ENCODE assay signal across 8 cellular contexts in the genomic region with DNA sequence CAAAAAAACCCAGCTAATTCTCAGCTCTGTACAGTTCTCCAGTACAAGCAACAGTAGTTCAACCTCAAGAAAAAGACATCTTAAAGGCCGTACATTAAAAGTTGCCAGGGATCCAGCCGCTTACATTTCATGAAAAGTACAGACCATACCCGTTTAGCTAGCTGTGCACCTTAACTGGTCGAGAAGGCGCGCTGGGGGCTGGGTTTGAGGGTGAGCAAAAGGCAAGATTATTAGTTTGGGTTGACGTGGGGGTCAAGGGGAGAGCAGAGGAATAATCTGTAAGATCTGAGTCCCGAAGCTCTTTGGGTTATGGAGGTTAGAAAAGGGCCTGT. TPM values are rescaled to one million over a fixed set of nuclear protein-coding genes. Genes with fewer than 3 reads are reported as not detected.
DNase-seq lines count a peak whose midpoint lies in the region; ATAC-seq and TF ChIP-seq lines count a peak whose summit lies in the region.

No MANE protein-coding gene starts in this region.

- H3K27ac Mint-ChIP-seq in activated T-cell treated with anti-CD3 and anti-CD28 coated beads, Interleukin-2, amount 50 U/mL, for 24 hours = peak overlapping the region; percentile 98

- TF ChIP-seq EP300 in ovary (IDR thresholded peaks at IDR 0.05) (no peak), upper lobe of left lung (IDR thresholded peaks at IDR 0.05) (no peak)

- DNase-seq in NCI-H69 (lab: John Stamatoyannopoulos, UW) (peak; percentile 80), fibroblast of pulmonary artery (ENCODE audit: low read depth) (no peak), ovary (peak; percentile 48 to 66 (median 59)), upper lobe of left lung (peak in 1 of 2 donors; percentile 60), NCI-H1436 treated with DMSO at 0.1 percent for 48 hours (lab: John Stamatoyannopoulos, UW) (no peak)
- peak; percentile 69 for DNase-seq in activated T-cell treated with anti-CD3 and anti-CD28 coated beads, Interleukin-2, amount 50 U/mL, for 24 hours

- intact Hi-C loops in ovary (cut with DNase I) = no loop called here

- H3K27me3 Mint-ChIP-seq in activated T-cell treated with anti-CD3 and anti-CD28 coated beads, Interleukin-2, amount 50 U/mL, for 24 hours = no peaks in the 10 kb centered on the region

- H3K9me3 ChIP-seq in ovary (no peaks in the 10 kb centered on the region), upper lobe of left lung (no peaks in the 10 kb centered on the region)

- H3K27ac ChIP-seq in ovary = peak overlapping the region; percentile 82 to 91
- H3K27ac ChIP-seq in upper lobe of left lung = peak overlapping the region; percentile 95 to 98 (median 96)

- TF ChIP-seq CTCF in fibroblast of pulmonary artery (IDR thresholded peaks at IDR 0.05; ENCODE audit: low read length, missing control alignments) (no peak), ovary (IDR thresholded peaks at IDR 0.05) (no peak), upper lobe of left lung (IDR thresholded peaks at IDR 0.05) (no peak)

- peak overlapping the region; percentile 67 for H3K4me3 ChIP-seq in fibroblast of pulmonary artery (replicated peaks; ENCODE audit: low read depth, low read length)
- H3K4me3 ChIP-seq in ovary = peak overlapping the region; percentile 93
- peak overlapping the region; percentile 44 to 97 (median 90) for H3K4me3 ChIP-seq in upper lobe of left lung

- H3K4me1 ChIP-seq in ovary (ENCODE audit: insufficient read depth) = peaks cover 2% of the 10 kb centered on the region
- H3K4me1 ChIP-seq in upper lobe of left lung = peaks cover 22 to 35% (median 30%) of the 10 kb centered on the region in 4 donors

- 0 to 1% (median 0%) methylated on average over 8 of the region's 8 CpGs for WGBS in ovary, 3 donors
- 0% methylated on average over 8 of the region's 8 CpGs for WGBS in upper lobe of left lung, 2 donors

- H3K4me1 Mint-ChIP-seq in activated T-cell treated with anti-CD3 and anti-CD28 coated beads, Interleukin-2, amount 50 U/mL, for 24 hours (ENCODE audit: low read depth) = peaks cover 29% of the 10 kb centered on the region

- ATAC-seq in GM18498 (IDR thresholded peaks at IDR 0.05; ENCODE audit: unreplicated experiment) (peak; percentile 20), HG02642 (IDR thresholded peaks at IDR 0.05; ENCODE audit: poor library complexity, unreplicated experiment) (peak; percentile 27), upper lobe of left lung (ENCODE audit: low FRiP score in 2 of 2) (peak; percentile 38 to 39)

- H3K36me3 Mint-ChIP-seq in activated T-cell treated with anti-CD3 and anti-CD28 coated beads, Interleukin-2, amount 50 U/mL, for 24 hours (ENCODE audit: low read depth) = peaks cover 19% of the 10 kb centered on the region

- no peak for TF ChIP-seq POLR2A in ovary (IDR thresholded peaks at IDR 0.05)
- TF ChIP-seq POLR2A in upper lobe of left lung (IDR thresholded peaks at IDR 0.05) = no peak

- no peaks in the 10 kb centered on the region for H3K27me3 ChIP-seq in ovary
- H3K27me3 ChIP-seq in upper lobe of left lung = no peaks in the 10 kb centered on the region

- H3K4me3 Mint-ChIP-seq in activated T-cell treated with anti-CD3 and anti-CD28 coated beads, Interleukin-2, amount 50 U/mL, for 24 hours = peak overlapping the region; percentile 95

- no peaks in the 10 kb centered on the region for H3K9me3 Mint-ChIP-seq in activated T-cell treated with anti-CD3 and anti-CD28 coated beads, Interleukin-2, amount 50 U/mL, for 24 hours

- H3K36me3 ChIP-seq in ovary (no peaks in the 10 kb centered on the region), upper lobe of left lung (no peaks in the 10 kb centered on the region)

RNA-seq across cellular contexts. Expression of gene PKN2, which starts 0.6 kb away (rescaled TPM):
- total RNA-seq in ovary = 10 to 100 TPM; 36.5 to 58.9 (median 55.7) TPM
- 10 to 100 TPM; 17.8 to 24.8 TPM for polyA plus RNA-seq in ovary
- 100 to 1,000 TPM in 1 of 6 donors, 10 to 100 TPM in 5; 33.0 to 108 (median 37.6) TPM for total RNA-seq in upper lobe of left lung

Comparison
In these comparisons a context has a peak if more than half of its experiments do, and no peak if none do; other contexts are left out.
1. DNase-seq: peak in NCI-H69 (single experiment), activated T-cell treated with anti-CD3 and anti-CD28 coated beads, Interleukin-2, amount 50 U/mL, for 24 hours (single experiment) and ovary (5 of 5); none in fibroblast of pulmonary artery (single experiment) and NCI-H1436 treated with DMSO at 0.1 percent for 48 hours (single experiment).
2. Peak in every context shown above with its lines, with median percentiles within 50 percentile points of each other: ATAC-seq and H3K4me3 ChIP-seq.